ENCODE assay signal across 20 cellular contexts in genomic region chr20:35301426-35301825, GRCh38. TPM values are rescaled to one million over a fixed set of nuclear protein-coding genes. Genes with fewer than 3 reads are reported as not detected.
DNase-seq lines count a peak whose midpoint lies in the region; ATAC-seq and TF ChIP-seq lines count a peak whose summit lies in the region.
"Had no signal": no experiment of that assay in that cellular context is flagged by ENCODE, and none has a peak within 500 bp of the region (broad histone marks: within the 10 kb centered on the region; RNA-seq: fewer than 3 reads in every experiment).

No MANE protein-coding gene starts in this region.

- ATAC-seq in CD8-positive, alpha-beta T cell: no peak
- no peak for ATAC-seq in HG02884 (IDR thresholded peaks at IDR 0.05; ENCODE audit: unreplicated experiment)

- POLR2A ChIA-PET in AG04450 (lab: Yijun Ruan, JAX): interaction anchor here (0.6 to 1.6 kb wide), 2 partner anchors 146 kb away, joined by 4 to 5 read pairs; no protein-coding TSS in a partner anchor
- POLR2A ChIA-PET in CD8-positive, alpha-beta T cell (lab: Charles Lee): interaction anchor here (1.1 kb wide), 1 partner anchor 20 kb away, joined by 3 read pairs; no protein-coding TSS in a partner anchor

- H3K27ac Mint-ChIP-seq in CD8-positive, alpha-beta T cell: no peak overlapping the region

- H3K4me1 Mint-ChIP-seq in CD8-positive, alpha-beta T cell (ENCODE audit: low read depth): peaks cover 4% of the 10 kb centered on the region

- intact Hi-C loops in CD8-positive, alpha-beta T cell (cut with DNase I, micrococcal nuclease): loop anchor here (10.0 kb wide), 3 partner anchors 157 to 583 kb away; partner anchors contain the start of gene EDEM2 (in 1 of the 2)
- intact Hi-C loops in sigmoid colon (cut with DNase I) (no loop called here), cardiac septum (cut with DNase I) (no loop called here)

- no peaks in the 10 kb centered on the region for H3K27me3 ChIP-seq in AG04450 (ENCODE audit: control insufficient read depth, insufficient read depth, low read length)
- no peaks in the 10 kb centered on the region for H3K27me3 ChIP-seq in brain microvascular endothelial cell (replicated peaks)
- no peaks in the 10 kb centered on the region for H3K27me3 ChIP-seq in CD8-positive, alpha-beta T cell (ENCODE audit: insufficient read depth, low read length)
- H3K27me3 ChIP-seq in sigmoid colon: no peaks in the 10 kb centered on the region

- no peak for TF ChIP-seq CTCF in AG04450 (IDR thresholded peaks at IDR 0.05; ENCODE audit: low read depth, low read length)
- no peak for TF ChIP-seq CTCF in brain microvascular endothelial cell (IDR thresholded peaks at IDR 0.05; ENCODE audit: low read depth, low read length, missing control alignments)
- TF ChIP-seq CTCF in CD8-positive, alpha-beta T cell (IDR thresholded peaks at IDR 0.05): no peak
- no peak for TF ChIP-seq CTCF in sigmoid colon (IDR thresholded peaks at IDR 0.05)

- H3K9me3 ChIP-seq in AG04450 (ENCODE audit: control insufficient read depth, insufficient read depth, low read length) (no peaks in the 10 kb centered on the region), sigmoid colon (no peaks in the 10 kb centered on the region)
- H3K9me3 ChIP-seq in CD8-positive, alpha-beta T cell (ENCODE audit: low read length): no peaks in the 10 kb centered on the region

- H3K4me3 ChIP-seq in AG04450 (ENCODE audit: low read depth, low read length) (no peak overlapping the region), brain microvascular endothelial cell (ENCODE audit: low read depth, low read length) (no peak overlapping the region), sigmoid colon (no peak overlapping the region)
- no peak overlapping the region for H3K4me3 ChIP-seq in CD8-positive, alpha-beta T cell (ENCODE audit: low read depth, low read length)
- H3K4me3 ChIP-seq: SK-N-MC had no signal

- no peak for TF ChIP-seq POLR2A in sigmoid colon (IDR thresholded peaks at IDR 0.05)

- no peak for TF ChIP-seq EP300 in sigmoid colon (IDR thresholded peaks at IDR 0.05)

- no peaks in the 10 kb centered on the region for H3K27me3 Mint-ChIP-seq in CD8-positive, alpha-beta T cell (ENCODE audit: low read depth)

- H3K4me3 Mint-ChIP-seq in CD8-positive, alpha-beta T cell: no peak overlapping the region

- CTCF ChIA-PET in AG04450 (lab: Charles Lee): interaction anchor here (0.7 to 7.1 kb wide), 5 partner anchors 52 to 157 kb away, joined by 3 to 120 read pairs (median 5); partner anchors contain the start of gene GDF5
- CTCF ChIA-PET in CD8-positive, alpha-beta T cell (lab: Charles Lee): interaction anchor here (3.9 to 8.7 kb wide), 3 partner anchors 8 to 146 kb away, joined by 23 to 79 read pairs (median 64); partner anchors contain the start of gene FAM83C

- no peaks in the 10 kb centered on the region for H3K9me3 Mint-ChIP-seq in CD8-positive, alpha-beta T cell

- H3K36me3 Mint-ChIP-seq in CD8-positive, alpha-beta T cell: peaks cover 16% of the 10 kb centered on the region

- H3K36me3 ChIP-seq in brain microvascular endothelial cell (replicated peaks): peaks cover 3% of the 10 kb centered on the region
- H3K36me3 ChIP-seq in CD8-positive, alpha-beta T cell (ENCODE audit: insufficient read depth, low read length): no peaks in the 10 kb centered on the region
- peaks cover 0 to 4% (median 0%) of the 10 kb centered on the region in 4 donors for H3K36me3 ChIP-seq in sigmoid colon

- DNase-seq in AG04450 (ENCODE audit: low read depth, low spot score): no peak
- peak; percentile 26 for DNase-seq in LHCN-M2 (ENCODE audit: low read depth)
- no peak for DNase-seq in brain microvascular endothelial cell
- peak; percentile 33 for DNase-seq in mesenteric fat pad (ENCODE audit: low spot score)
- no peak for DNase-seq in CD8-positive, alpha-beta T cell
- no peak for DNase-seq in sigmoid colon
- DNase-seq in cardiac septum (ENCODE audit: low spot score): no peak
- DNase-seq: C1 segment of cervical spinal cord, DMS79 treated with DMSO at 0.1 percent for 48 hours, MM.1S, NCI-H1092, NCI-H1436 treated with DMSO at 0.1 percent for 48 hours, NCI-H2081, NCI-H2171 treated with DMSO at 0.1 percent for 48 hours, SHP77 had no signal

- peaks cover 4% of the 10 kb centered on the region for H3K4me1 ChIP-seq in CD8-positive, alpha-beta T cell (ENCODE audit: insufficient read depth, low read length)
- H3K4me1 ChIP-seq in sigmoid colon: peaks cover 0 to 41% (median 37%) of the 10 kb centered on the region in 4 donors

- 92 to 97% methylated on average over 2 of the region's 2 CpGs for WGBS in sigmoid colon, 2 donors

- in situ Hi-C loops in brain microvascular endothelial cell (cut with HindIII; ENCODE audit: low pct_ligation_motif_present, low sequenced_read_pairs): no loop called here

- peak overlapping the region; percentile 78 for H3K27ac ChIP-seq in AG04450 (ENCODE audit: low read depth, low read length)
- peak overlapping the region; percentile 97 for H3K27ac ChIP-seq in brain microvascular endothelial cell
- H3K27ac ChIP-seq in CD8-positive, alpha-beta T cell (ENCODE audit: low read depth, low read length): no peak overlapping the region
- H3K27ac ChIP-seq in sigmoid colon: peak overlapping the region in 2 of 4 donors; percentile 43 to 51
- H3K27ac ChIP-seq: SK-N-MC had no signal

RNA-seq across cellular contexts. Expression of gene FAM83C, which starts 9.2 kb away (rescaled TPM):
- polyA plus RNA-seq in AG04450 (2011; rRNA removed) (not detected in 2 replicates), sigmoid colon (under 1 TPM in 2 of 3 donors, not detected in 1; under 0.01 to 0.03 TPM)
- not detected in 2 replicates for polyA minus RNA-seq in AG04450 (2011; rRNA and poly(A)+ RNA removed)
- total RNA-seq in LHCN-M2 (2014; rRNA removed) (not detected in 2 replicates), mesenteric fat pad (not detected), sigmoid colon (not detected), cardiac septum (not detected)
- 0.01 TPM for polyA plus RNA-seq in LHCN-M2 (2012)
- total RNA-seq in CD8-positive, alpha-beta T cell: not detected
- total RNA-seq: A673, G401, NCI-H460 had no signal

RNA-seq across cellular contexts. Expression of gene EIF6, which starts 16.9 kb away (rescaled TPM):
- polyA plus RNA-seq in AG04450 (2011; rRNA removed) (133 and 157 TPM in 2 replicates), sigmoid colon (100 to 1,000 TPM; 202 to 289 (median 228) TPM)
- polyA minus RNA-seq in AG04450 (2011; rRNA and poly(A)+ RNA removed): 111 and 146 TPM in 2 replicates
- total RNA-seq in LHCN-M2 (2014; rRNA removed) (265 and 277 TPM in 2 replicates), mesenteric fat pad (93.1 TPM), sigmoid colon (10 to 100 TPM; 61.9 to 71.3 (median 66.1) TPM), cardiac septum (41.2 TPM)
- polyA plus RNA-seq in LHCN-M2 (2012): 351 TPM
- 10 to 100 TPM; 41.7 to 43.2 TPM for total RNA-seq in CD8-positive, alpha-beta T cell

RNA-seq across cellular contexts. Expression of gene MMP24OS, which starts 23.5 kb away (rescaled TPM):
- polyA plus RNA-seq in AG04450 (2011; rRNA removed) (35.3 and 44.9 TPM in 2 replicates), sigmoid colon (100 to 1,000 TPM in 1 of 3 donors, 10 to 100 TPM in 2; 44.0 to 115 (median 97.3) TPM)
- polyA minus RNA-seq in AG04450 (2011; rRNA and poly(A)+ RNA removed): 30.3 and 34.6 TPM in 2 replicates
- total RNA-seq in LHCN-M2 (2014; rRNA removed) (28.1 and 33.6 TPM in 2 replicates), mesenteric fat pad (87.6 TPM), sigmoid colon (10 to 100 TPM; 23.2 to 39.8 (median 29.4) TPM), cardiac septum (63.4 TPM)
- polyA plus RNA-seq in LHCN-M2 (2012): 217 TPM
- total RNA-seq in CD8-positive, alpha-beta T cell: 10 to 100 TPM; 64.5 to 67.1 TPM

Comparison
In these comparisons a context has a peak if more than half of its experiments do, and no peak if none do; other contexts are left out.
1. DNase-seq: peak in LHCN-M2 (single experiment) and mesenteric fat pad (single experiment); none in AG04450 (single experiment), brain microvascular endothelial cell (single experiment), CD8-positive, alpha-beta T cell (0 of 7), sigmoid colon (single experiment) and cardiac septum (single experiment).
2. intact Hi-C loops: an anchor here in CD8-positive, alpha-beta T cell (10.0 kb wide); none called in sigmoid colon and cardiac septum.